Comparison of ENCODE assay signal across 19 cellular contexts in genomic region chr4:145056325-145057130, GRCh38. TPM values are rescaled to one million over a fixed set of nuclear protein-coding genes. Genes with fewer than 3 reads are reported as not detected.
DNase-seq lines count a peak whose midpoint lies in the region; ATAC-seq, FAIRE-seq and TF ChIP-seq lines count a peak whose summit lies in the region.
"Had no signal": no experiment of that assay in that cellular context is flagged by ENCODE, and none has a peak within 500 bp of the region (broad histone marks: within the 10 kb centered on the region; RNA-seq: fewer than 3 reads in every experiment).

No MANE protein-coding gene starts in this region.

- H3K4me3 Mint-ChIP-seq in activated CD8-positive, alpha-beta memory T cell treated with anti-CD3 and anti-CD28 coated beads, Interleukin-2, amount 10 ng/mL, durations not matched to agents 7 days and 5 days, result no peak overlapping the region
- H3K4me3 Mint-ChIP-seq in T-helper 17 cell, result no peak overlapping the region

- H3K4me3 ChIP-seq in GM12878, result no peak overlapping the region
- no peak overlapping the region for H3K4me3 ChIP-seq in smooth muscle cell
- no peak overlapping the region for H3K4me3 ChIP-seq in ovary
- H3K4me3 ChIP-seq: A549 had no signal

- WGBS in GM12878 (ENCODE audit: insufficient coverage, insufficient replicate concordance, low lambda C conversion rate, missing lambda C conversion rate), result 97% methylated on average over 6 of the region's 6 CpGs
- 96% methylated on average over 6 of the region's 6 CpGs for WGBS in smooth muscle cell (ENCODE audit: low lambda C conversion rate)
- WGBS in ovary, 3 donors, result 95 to 96% (median 95%) methylated on average over 6 of the region's 6 CpGs

- H2AFZ ChIP-seq in GM12878 (ENCODE audit: control insufficient read depth, low read depth, low read length), result no peak overlapping the region
- H2AFZ ChIP-seq in smooth muscle cell (ENCODE audit: low read depth), result no peak overlapping the region

- H3K27me3 ChIP-seq in GM12878 (replicated peaks in 1 of 2; ENCODE audit: control insufficient read depth in 2 of 2, insufficient read depth in 2 of 2, low read length in 1 of 2) (no peaks in the 10 kb centered on the region), smooth muscle cell (ENCODE audit: low read depth) (no peaks in the 10 kb centered on the region), ovary (no peaks in the 10 kb centered on the region)

- H3K27ac ChIP-seq in GM12878 (ENCODE audit: control insufficient read depth, insufficient read depth) (no peak overlapping the region), smooth muscle cell (ENCODE audit: low read depth) (peak overlapping the region; percentile 9), ovary (no peak overlapping the region)
- H3K27ac ChIP-seq: A549 had no signal

- no peak for DNase-seq in activated CD8-positive, alpha-beta memory T cell treated with anti-CD3 and anti-CD28 coated beads, Interleukin-2, amount 10 ng/mL, durations not matched to agents 7 days and 5 days
- no peak for DNase-seq in activated CD8-positive, alpha-beta memory T cell treated with anti-CD3 and anti-CD28 coated beads, Interleukin-2, amount 50 U/mL, for 4 hours
- DNase-seq in T-helper 17 cell (no peak), GM12878 (ENCODE audit: low read depth, low spot score) (no peak), smooth muscle cell (lab: John Stamatoyannopoulos, UW; ENCODE audit: unreplicated experiment) (no peak), ovary (no peak), Right ventricle myocardium inferior (ENCODE audit: missing footprints) (no peak), NCI-H446 (lab: John Stamatoyannopoulos, UW) (no peak)
- DNase-seq: DMS53, H7, Karpas-422, NCI-H1417, NCI-H1930, NCI-H2171 treated with DMSO at 0.1 percent for 48 hours, NCI-H510A treated with DMSO at 0.1 percent for 48 hours had no signal

- TF ChIP-seq POLR2A in GM12878 (IDR thresholded peaks at IDR 0.05; ENCODE audit: low read depth, low read length) (no peak), ovary (IDR thresholded peaks at IDR 0.05) (no peak)

- TSS peak; percentile 29 for BruUV-seq in GM12878 (replicated peaks; lab: Mats Ljungman, UMichigan)

- H4K20me1 ChIP-seq in GM12878 (ENCODE audit: control insufficient read depth, insufficient read depth) (no peaks in the 10 kb centered on the region), smooth muscle cell (ENCODE audit: low read depth) (peaks cover 9% of the 10 kb centered on the region)

- H3K79me2 ChIP-seq in GM12878 (ENCODE audit: control insufficient read depth, insufficient read depth, low read length) (no peaks in the 10 kb centered on the region), smooth muscle cell (ENCODE audit: low read depth) (peaks cover 4% of the 10 kb centered on the region)

- H3K36me3 ChIP-seq in GM12878 (ENCODE audit: control insufficient read depth in 2 of 2, insufficient read depth in 2 of 2, low read length in 1 of 2), result no peaks in the 10 kb centered on the region; a peak in 2 of 4 replicates
- no peaks in the 10 kb centered on the region for H3K36me3 ChIP-seq in smooth muscle cell (ENCODE audit: low read depth)
- no peaks in the 10 kb centered on the region for H3K36me3 ChIP-seq in ovary

- TF ChIP-seq CTCF in GM12878 (IDR thresholded peaks at IDR 0.05 in 2 of 3, conservative IDR thresholded peaks at IDR 0.05 in 1 of 3; ENCODE audit: control insufficient read depth in 2 of 3, extremely low read depth in 1 of 3, insufficient read depth in 1 of 3, low read depth in 3 of 3, low read length in 3 of 3) (no peak), smooth muscle cell (IDR thresholded peaks at IDR 0.05; ENCODE audit: borderline replicate concordance, insufficient read depth, poor library complexity, severe bottlenecking) (no peak), ovary (IDR thresholded peaks at IDR 0.05) (no peak)

- H3K27me3 Mint-ChIP-seq in activated CD8-positive, alpha-beta memory T cell treated with anti-CD3 and anti-CD28 coated beads, Interleukin-2, amount 10 ng/mL, durations not matched to agents 7 days and 5 days, result no peaks in the 10 kb centered on the region
- no peaks in the 10 kb centered on the region for H3K27me3 Mint-ChIP-seq in T-helper 17 cell
- H3K27me3 Mint-ChIP-seq: CD4-positive, CD25-positive, alpha-beta regulatory T cell had no signal

- H3K9me3 Mint-ChIP-seq in activated CD8-positive, alpha-beta memory T cell treated with anti-CD3 and anti-CD28 coated beads, Interleukin-2, amount 10 ng/mL, durations not matched to agents 7 days and 5 days (ENCODE audit: low read depth), result no peaks in the 10 kb centered on the region
- H3K9me3 Mint-ChIP-seq: CD4-positive, CD25-positive, alpha-beta regulatory T cell had no signal

- POLR2A ChIA-PET in GM12878 (lab: Charles Lee), result no interaction called here

- ATAC-seq in activated CD8-positive, alpha-beta memory T cell treated with anti-CD3 and anti-CD28 coated beads, Interleukin-2, amount 10 ng/mL, durations not matched to agents 7 days and 5 days, result no peak
- ATAC-seq in T-helper 17 cell, result no peak
- peak; percentile 51 for ATAC-seq in GM12878
- no peak for ATAC-seq in Right ventricle myocardium inferior
- ATAC-seq: A549 had no signal

- TF ChIP-seq EP300 in GM12878 (IDR thresholded peaks at IDR 0.05; ENCODE audit: borderline replicate concordance in 1 of 2, control insufficient read depth in 1 of 2, low read depth in 2 of 2, low read length in 2 of 2) (no peak), ovary (IDR thresholded peaks at IDR 0.05) (no peak)

- H3K9me3 ChIP-seq in T-helper 17 cell (ENCODE audit: control insufficient read depth, low read length, poor library complexity, severe bottlenecking), result no peaks in the 10 kb centered on the region
- H3K9me3 ChIP-seq in GM12878 (replicated peaks; ENCODE audit: control insufficient read depth, insufficient read depth, low read length), result no peaks in the 10 kb centered on the region
- no peaks in the 10 kb centered on the region for H3K9me3 ChIP-seq in smooth muscle cell (replicated peaks; ENCODE audit: low read depth)
- H3K9me3 ChIP-seq in ovary, result no peaks in the 10 kb centered on the region
- H3K9me3 ChIP-seq: A549 had no signal

- peak; percentile 27 for FAIRE-seq in GM12878 (lab: Jason Lieb, UNC)
- FAIRE-seq: A549, GM18507, RCC 7860 had no signal

- intact Hi-C loops in GM12878 (cut with micrococcal nuclease; ENCODE audit: unreplicated experiment) (no loop called here), ovary (cut with DNase I) (no loop called here), Right ventricle myocardium inferior (cut with DNase I) (no loop called here)

- SMC1A ChIA-PET in GM12878 (lab: Charles Lee; ENCODE audit: uncharacterized antibody, unreplicated experiment), result interaction anchor here (0.8 to 1.4 kb wide), 2 partner anchors 12 to 13 kb away, joined by 3 to 4 read pairs; no protein-coding TSS in a partner anchor

- peaks cover 27% of the 10 kb centered on the region for H3K4me1 Mint-ChIP-seq in activated CD8-positive, alpha-beta memory T cell treated with anti-CD3 and anti-CD28 coated beads, Interleukin-2, amount 10 ng/mL, durations not matched to agents 7 days and 5 days
- H3K4me1 Mint-ChIP-seq in T-helper 17 cell, result peaks cover 14% of the 10 kb centered on the region

- in situ Hi-C loops in GM12878 (cut with MboI), result no loop called here

- CTCF ChIA-PET in activated CD8-positive, alpha-beta memory T cell treated with anti-CD3 and anti-CD28 coated beads, Interleukin-2, amount 10 ng/mL, durations not matched to agents 7 days and 5 days (lab: Charles Lee), result no interaction called here
- CTCF ChIA-PET in GM12878 (lab: Yijun Ruan, JAX), result interaction anchor here (0.8 to 1.4 kb wide), 2 partner anchors 150 to 274 kb away, joined by 3 read pairs; no protein-coding TSS in a partner anchor

- TF ChIP-seq RAD21 in GM12878 (IDR thresholded peaks at IDR 0.05; ENCODE audit: insufficient read depth, low read depth, low read length), result no peak

- H3K4me2 ChIP-seq in GM12878 (ENCODE audit: control insufficient read depth, insufficient read depth) (no peak overlapping the region), smooth muscle cell (no peak overlapping the region)
- H3K4me2 ChIP-seq: A549 had no signal

- RAD21 ChIA-PET in GM12878 (lab: Charles Lee; ENCODE audit: unreplicated experiment), result interaction anchor here (1.3 to 3.2 kb wide), 2 partner anchors 16 to 86 kb away, joined by 4 to 16 read pairs; no protein-coding TSS in a partner anchor

- H3K9ac ChIP-seq in GM12878 (ENCODE audit: control insufficient read depth, insufficient read depth, low read length), result no peak overlapping the region
- H3K9ac ChIP-seq in smooth muscle cell (ENCODE audit: low read depth), result no peak overlapping the region

- peaks cover 13% of the 10 kb centered on the region for H3K36me3 Mint-ChIP-seq in activated CD8-positive, alpha-beta memory T cell treated with anti-CD3 and anti-CD28 coated beads, Interleukin-2, amount 10 ng/mL, durations not matched to agents 7 days and 5 days
- peaks cover 2% of the 10 kb centered on the region for H3K36me3 Mint-ChIP-seq in T-helper 17 cell (ENCODE audit: low read depth)

- H3K4me1 ChIP-seq in GM12878 (ENCODE audit: control insufficient read depth, insufficient read depth, low read length) (no peaks in the 10 kb centered on the region), smooth muscle cell (ENCODE audit: low read depth) (no peaks in the 10 kb centered on the region), ovary (ENCODE audit: insufficient read depth) (no peaks in the 10 kb centered on the region)
- H3K4me1 ChIP-seq: A549 had no signal

- peak overlapping the region; percentile 36 for H3K27ac Mint-ChIP-seq in activated CD8-positive, alpha-beta memory T cell treated with anti-CD3 and anti-CD28 coated beads, Interleukin-2, amount 10 ng/mL, durations not matched to agents 7 days and 5 days
- H3K27ac Mint-ChIP-seq in T-helper 17 cell, result peak overlapping the region; percentile 37
- H3K27ac Mint-ChIP-seq: CD4-positive, CD25-positive, alpha-beta regulatory T cell had no signal

- H3F3A ChIP-seq in smooth muscle cell (ENCODE audit: low read depth), result no peaks in the 10 kb centered on the region

RNA-seq across cellular contexts. Expression of gene ANAPC10, which starts 41.5 kb away (rescaled TPM):
- 10 to 100 TPM; 26.2 to 28.5 TPM for total RNA-seq in activated CD8-positive, alpha-beta memory T cell treated with anti-CD3 and anti-CD28 coated beads, Interleukin-2, amount 10 ng/mL, durations not matched to agents 7 days and 5 days
- total RNA-seq in T-helper 17 cell, result 10 to 100 TPM; 22.2 to 22.7 TPM
- 93.9 and 108 TPM in 2 replicates for total RNA-seq in GM12878 (2013; cell fraction: nucleolus; rRNA removed)
- 26.8 and 31.0 TPM in 2 replicates for total RNA-seq in GM12878 (2014; rRNA removed)
- 44.1 and 44.9 TPM in 2 replicates for total RNA-seq in GM12878 (2014; rRNA removed; fragmentation: Illumina TruSeq; extraction: Trizol)
- total RNA-seq in GM12878 (2021), result 21.6 and 23.8 TPM in 2 replicates
- polyA plus RNA-seq in GM12878 (2011; ENCODE audit: low read depth), result 17.7 TPM
- polyA plus RNA-seq in GM12878 (2011; rRNA removed), result 52.9 and 76.8 TPM in 2 replicates
- 21.2 and 26.0 TPM in 2 replicates for polyA plus RNA-seq in GM12878 (2011; cell fraction: cytosol; rRNA removed)
- 23.9 and 26.9 TPM in 2 replicates for polyA plus RNA-seq in GM12878 (2011; cell fraction: nucleus; rRNA removed)
- 17.7 and 21.8 TPM in 2 replicates for polyA plus RNA-seq in GM12878 (2012)
- 43.7 and 58.0 TPM in 2 replicates for polyA plus RNA-seq in GM12878 (2014; fragmentation: Illumina TruSeq; extraction: Trizol)
- 10 to 100 TPM; 60.2 to 73.7 TPM for polyA plus RNA-seq in GM12878 (2014; fragmentation: Nextera tagmentation; extraction: Ambion mirVana)
- polyA plus RNA-seq in GM12878 (2014; rRNA removed), result 25.0 and 34.0 TPM in 2 replicates
- polyA plus RNA-seq in GM12878 (2016; fragmentation: Nextera tagmentation; extraction: Ambion mirVana), result 10 to 100 TPM; 56.1 to 62.6 TPM
- polyA minus RNA-seq in GM12878 (2011; rRNA and poly(A)+ RNA removed), result 42.6 and 42.8 TPM in 2 replicates
- polyA minus RNA-seq in GM12878 (2011; cell fraction: cytosol; rRNA and poly(A)+ RNA removed), result 4.4 and 4.5 TPM in 2 replicates
- polyA minus RNA-seq in GM12878 (2011; cell fraction: nucleus; rRNA and poly(A)+ RNA removed), result 34.2 and 53.3 TPM in 2 replicates
- 44.9 and 66.2 TPM in 2 replicates for total RNA-seq in smooth muscle cell
- polyA plus RNA-seq in smooth muscle cell, result 23.3 and 28.0 TPM in 2 replicates
- 10 to 100 TPM; 13.3 to 27.8 (median 18.9) TPM for total RNA-seq in ovary
- polyA plus RNA-seq in ovary, result 10 to 100 TPM; 18.3 to 20.2 TPM
- total RNA-seq in Right ventricle myocardium inferior, result 12.7 TPM

RNA-seq across cellular contexts. Expression of gene ABCE1, which starts 41.6 kb away (rescaled TPM):
- 10 to 100 TPM; 64.7 to 97.4 TPM for total RNA-seq in activated CD8-positive, alpha-beta memory T cell treated with anti-CD3 and anti-CD28 coated beads, Interleukin-2, amount 10 ng/mL, durations not matched to agents 7 days and 5 days
- 10 to 100 TPM; 39.6 to 43.4 TPM for total RNA-seq in T-helper 17 cell
- 217 and 237 TPM in 2 replicates for total RNA-seq in GM12878 (2013; cell fraction: nucleolus; rRNA removed)
- 147 and 158 TPM in 2 replicates for total RNA-seq in GM12878 (2014; rRNA removed)
- total RNA-seq in GM12878 (2014; rRNA removed; fragmentation: Illumina TruSeq; extraction: Trizol), result 168 and 172 TPM in 2 replicates
- total RNA-seq in GM12878 (2021), result 109 and 115 TPM in 2 replicates
- polyA plus RNA-seq in GM12878 (2011; ENCODE audit: low read depth), result 46.8 TPM
- polyA plus RNA-seq in GM12878 (2011; rRNA removed), result 149 and 220 TPM in 2 replicates
- polyA plus RNA-seq in GM12878 (2011; cell fraction: cytosol; rRNA removed), result 99.2 and 112 TPM in 2 replicates
- polyA plus RNA-seq in GM12878 (2011; cell fraction: nucleus; rRNA removed), result 146 and 163 TPM in 2 replicates
- 51.6 and 54.1 TPM in 2 replicates for polyA plus RNA-seq in GM12878 (2012)
- polyA plus RNA-seq in GM12878 (2014; fragmentation: Illumina TruSeq; extraction: Trizol), result 167 and 221 TPM in 2 replicates
- polyA plus RNA-seq in GM12878 (2014; fragmentation: Nextera tagmentation; extraction: Ambion mirVana), result 100 to 1,000 TPM in 1 of 2 experiments, 10 to 100 TPM in 1; 75.9 to 108 TPM
- 72.2 and 97.9 TPM in 2 replicates for polyA plus RNA-seq in GM12878 (2014; rRNA removed)
- polyA plus RNA-seq in GM12878 (2016; fragmentation: Nextera tagmentation; extraction: Ambion mirVana), result 100 to 1,000 TPM; 124 to 144 TPM
- 199 and 265 TPM in 2 replicates for polyA minus RNA-seq in GM12878 (2011; rRNA and poly(A)+ RNA removed)
- 58.4 and 60.6 TPM in 2 replicates for polyA minus RNA-seq in GM12878 (2011; cell fraction: cytosol; rRNA and poly(A)+ RNA removed)
- 48.6 and 54.9 TPM in 2 replicates for polyA minus RNA-seq in GM12878 (2011; cell fraction: nucleus; rRNA and poly(A)+ RNA removed)
- 91.8 and 105 TPM in 2 replicates for total RNA-seq in smooth muscle cell
- 29.6 and 31.6 TPM in 2 replicates for polyA plus RNA-seq in smooth muscle cell
- total RNA-seq in ovary, result 10 to 100 TPM; 39.1 to 70.1 (median 51.8) TPM
- polyA plus RNA-seq in ovary, result 10 to 100 TPM; 20.4 to 29.2 TPM
- 30.6 TPM for total RNA-seq in Right ventricle myocardium inferior
